Comparison of ENCODE assay signal across 10 cellular contexts in genomic region chr6:55758156-55758942, GRCh38.
DNase-seq lines count a peak whose midpoint lies in the region; FAIRE-seq and TF ChIP-seq lines count a peak whose summit lies in the region.
"Had no signal": no experiment of that assay in that cellular context is flagged by ENCODE, and none has a peak within 500 bp of the region (broad histone marks: within the 10 kb centered on the region; RNA-seq: fewer than 3 reads in every experiment).

No MANE protein-coding gene starts in this region.

- H3K4me3 Mint-ChIP-seq in endodermal cell = no peak overlapping the region
- H3K4me3 Mint-ChIP-seq: activated CD4-positive, alpha-beta T cell treated with anti-CD3 and anti-CD28 coated beads for 36 hours had no signal

- H3K36me3 ChIP-seq in endodermal cell (ENCODE audit: control insufficient read depth, insufficient read depth, low read length) (no peaks in the 10 kb centered on the region), ascending aorta (no peaks in the 10 kb centered on the region)
- H3K36me3 ChIP-seq: vagina had no signal

- TF ChIP-seq CTCF in endodermal cell (conservative IDR thresholded peaks at IDR 0.05) (no peak), ascending aorta (IDR thresholded peaks at IDR 0.05) (no peak)

- H3K4me1 ChIP-seq in endodermal cell (ENCODE audit: control insufficient read depth, insufficient read depth, low read length) (no peaks in the 10 kb centered on the region), ascending aorta (no peaks in the 10 kb centered on the region)
- H3K4me1 ChIP-seq: vagina had no signal

- H3K4me1 Mint-ChIP-seq in endodermal cell = no peaks in the 10 kb centered on the region
- H3K4me1 Mint-ChIP-seq: activated CD4-positive, alpha-beta T cell treated with anti-CD3 and anti-CD28 coated beads for 36 hours had no signal

- H3K9ac ChIP-seq in endodermal cell (ENCODE audit: extremely low read depth, low read length, poor library complexity, severe bottlenecking) = no peak overlapping the region

- H3K27me3 Mint-ChIP-seq in endodermal cell (ENCODE audit: insufficient read depth) = no peaks in the 10 kb centered on the region
- H3K27me3 Mint-ChIP-seq: activated CD4-positive, alpha-beta T cell treated with anti-CD3 and anti-CD28 coated beads for 36 hours had no signal

- H3K27ac ChIP-seq in endodermal cell (ENCODE audit: low read depth, low read length) = no peak overlapping the region
- H3K27ac ChIP-seq in ascending aorta = no peak overlapping the region
- H3K27ac ChIP-seq: vagina had no signal

- intact Hi-C loops in ascending aorta (cut with DNase I) = no loop called here

- H3K27ac Mint-ChIP-seq in endodermal cell = no peak overlapping the region
- H3K27ac Mint-ChIP-seq: activated CD4-positive, alpha-beta T cell treated with anti-CD3 and anti-CD28 coated beads for 36 hours had no signal

- FAIRE-seq in RCC 7860 (lab: Jason Lieb, UNC) = no peak

- DNase-seq in Daoy (ENCODE audit: low read depth) = peak; percentile 78
- peak; percentile 11 for DNase-seq in RCC 7860 (ENCODE audit: low spot score)
- peak; percentile 92 for DNase-seq in fibroblast of peridontal ligament (ENCODE audit: extremely low read depth)
- peak; percentile 13 for DNase-seq in pulmonary artery endothelial cell (ENCODE audit: low read depth, low spot score)
- DNase-seq in endodermal cell = no peak
- DNase-seq in ascending aorta (ENCODE audit: low spot score in 2 of 2) = no peak
- no peak for DNase-seq in hippocampal formation (lab: John Stamatoyannopoulos, UW)
- DNase-seq in activated CD4-positive, alpha-beta T cell treated with anti-CD3 and anti-CD28 coated beads for 48 hours = no peak
- DNase-seq: activated CD4-positive, alpha-beta T cell treated with anti-CD3 and anti-CD28 coated beads for 36 hours had no signal

- no peaks in the 10 kb centered on the region for H3K9me3 ChIP-seq in endodermal cell (ENCODE audit: control insufficient read depth, low read length)
- no peaks in the 10 kb centered on the region for H3K9me3 ChIP-seq in ascending aorta
- H3K9me3 ChIP-seq: vagina had no signal

- H3K36me3 Mint-ChIP-seq in endodermal cell (ENCODE audit: low read depth) = no peaks in the 10 kb centered on the region

- no peak overlapping the region for H3K4me3 ChIP-seq in endodermal cell (ENCODE audit: low read length)
- no peak overlapping the region for H3K4me3 ChIP-seq in ascending aorta
- H3K4me3 ChIP-seq: vagina had no signal

- H3K27me3 ChIP-seq in endodermal cell (ENCODE audit: control insufficient read depth, insufficient read depth, low read length, poor library complexity, severe bottlenecking) (no peaks in the 10 kb centered on the region), ascending aorta (no peaks in the 10 kb centered on the region)
- H3K27me3 ChIP-seq: vagina had no signal

- no peaks in the 10 kb centered on the region for H3K9me3 Mint-ChIP-seq in endodermal cell

- WGBS in endodermal cell (ENCODE audit: insufficient coverage in 1 of 2, insufficient read length in 1 of 2), 2 experiments = 95 to 100% methylated on average over 1 to 3 of the region's 3 CpGs

Comparison
In these comparisons a context has a peak if more than half of its experiments do, and no peak if none do; other contexts are left out.
1. DNase-seq: peak in Daoy (single experiment), RCC 7860 (single experiment), fibroblast of peridontal ligament (single experiment) and pulmonary artery endothelial cell (single experiment); none in endodermal cell (single experiment), ascending aorta (0 of 2), hippocampal formation (0 of 2) and activated CD4-positive, alpha-beta T cell treated with anti-CD3 and anti-CD28 coated beads for 48 hours (single experiment).